ENCODE assay signal across 7 cellular contexts in genomic region chr3:50355829-50356552, GRCh38. TPM values are rescaled to one million over a fixed set of nuclear protein-coding genes. Genes with fewer than 3 reads are reported as not detected.
DNase-seq lines count a peak whose midpoint lies in the region; ATAC-seq and TF ChIP-seq lines count a peak whose summit lies in the region.
"Had no signal": no experiment of that assay in that cellular context is flagged by ENCODE, and none has a peak within 500 bp of the region (broad histone marks: within the 10 kb centered on the region; RNA-seq: fewer than 3 reads in every experiment).

No MANE protein-coding gene starts in this region.

- TF ChIP-seq POLR2A in heart left ventricle (IDR thresholded peaks at IDR 0.05) = no peak
- TF ChIP-seq POLR2A in esophagus muscularis mucosa (IDR thresholded peaks at IDR 0.05; ENCODE audit: low read depth) = no peak
- no peak for TF ChIP-seq POLR2A in lower leg skin (IDR thresholded peaks at IDR 0.05)

- H3K9me3 ChIP-seq in heart left ventricle = no peaks in the 10 kb centered on the region
- H3K9me3 ChIP-seq in esophagus muscularis mucosa = no peaks in the 10 kb centered on the region
- H3K9me3 ChIP-seq in thoracic aorta = no peaks in the 10 kb centered on the region

- peaks cover 22 to 69% (median 49%) of the 10 kb centered on the region in 12 donors for H3K4me1 ChIP-seq in heart left ventricle
- H3K4me1 ChIP-seq in esophagus muscularis mucosa = peaks cover 49 to 77% (median 56%) of the 10 kb centered on the region in 4 donors
- peaks cover 37 to 49% of the 10 kb centered on the region in 2 donors for H3K4me1 ChIP-seq in thoracic aorta (ENCODE audit: control insufficient read depth in 1 of 2, low read depth in 2 of 2)

- TF ChIP-seq CTCF in heart left ventricle (IDR thresholded peaks at IDR 0.05) (peak in 2 of 12 donors; percentile 6 to 19), esophagus muscularis mucosa (IDR thresholded peaks at IDR 0.05) (no peak), thoracic aorta (IDR thresholded peaks at IDR 0.05) (no peak), lower leg skin (IDR thresholded peaks at IDR 0.05) (no peak)

- WGBS in heart left ventricle, 4 donors = 42 to 55% (median 50%) methylated on average over 5 of the region's 5 CpGs
- WGBS in esophagus muscularis mucosa = 71% methylated on average over 5 of the region's 5 CpGs
- WGBS in lower leg skin, 2 donors = 53 to 57% methylated on average over 5 of the region's 5 CpGs

- intact Hi-C loops in heart left ventricle (cut with DNase I) (loop anchor here in 3 of 10 donors (5.0 to 10.0 kb wide), 3 partner anchors 256 to 1609 kb away; partner anchors contain the start of genes CISH (in 1 of the 3), MANF (in 1 of the 3) and PCBP4 (in 1 of the 3)), Right ventricle myocardium inferior (cut with DNase I) (no loop called here), esophagus muscularis mucosa (cut with DNase I) (no loop called here), lower leg skin (cut with DNase I; ENCODE audit: low total_unique reads) (no loop called here)

- H3K36me3 ChIP-seq in heart left ventricle = peaks cover 0 to 54% (median 38%) of the 10 kb centered on the region in 9 donors
- peaks cover 14 to 57% (median 38%) of the 10 kb centered on the region in 4 donors for H3K36me3 ChIP-seq in esophagus muscularis mucosa
- H3K36me3 ChIP-seq in thoracic aorta = peaks cover 38% of the 10 kb centered on the region

- H3K4me3 ChIP-seq in heart left ventricle = peak overlapping the region in 9 of 12 donors; percentile 65 to 97 (median 84)
- H3K4me3 ChIP-seq in esophagus muscularis mucosa = peak overlapping the region; percentile 70 to 77 (median 74)
- H3K4me3 ChIP-seq in thoracic aorta = peak overlapping the region; percentile 94
- no peak overlapping the region for H3K4me3 ChIP-seq in lower leg skin (ENCODE audit: low read depth, poor library complexity, severe bottlenecking)

- DNase-seq in heart left ventricle (no peak), Right ventricle myocardium inferior (ENCODE audit: missing footprints) (no peak), esophagus muscularis mucosa (ENCODE audit: extremely low spot score) (no peak), thoracic aorta (ENCODE audit: low spot score) (no peak), lower leg skin (ENCODE audit: low spot score in 2 of 2) (no peak)
- DNase-seq: activated CD4-positive, alpha-beta T cell treated with anti-CD3 and anti-CD28 coated beads, Interleukin-2, amount 50 U/mL, for 1 hour had no signal

- H3K27me3 ChIP-seq in heart left ventricle (no peaks in the 10 kb centered on the region), esophagus muscularis mucosa (no peaks in the 10 kb centered on the region), thoracic aorta (replicated peaks; ENCODE audit: insufficient read depth) (no peaks in the 10 kb centered on the region)

- H3K27ac ChIP-seq in heart left ventricle = peak overlapping the region in 9 of 12 donors; percentile 16 to 97 (median 36)
- H3K27ac ChIP-seq in esophagus muscularis mucosa (replicated peaks in 1 of 4) = peak overlapping the region; percentile 15 to 85 (median 16)
- peak overlapping the region; percentile 3 to 20 for H3K27ac ChIP-seq in thoracic aorta

- no peak for TF ChIP-seq EP300 in esophagus muscularis mucosa (IDR thresholded peaks at IDR 0.05)

- no peak for ATAC-seq in heart left ventricle
- ATAC-seq in Right ventricle myocardium inferior = no peak
- no peak for ATAC-seq in thoracic aorta (ENCODE audit: insufficient number of reproducible peaks, low FRiP score, low read depth)
- no peak for ATAC-seq in GM19351 (IDR thresholded peaks at IDR 0.05; ENCODE audit: unreplicated experiment)

RNA-seq across cellular contexts. Expression of gene TMEM115, which starts 3.3 kb away (rescaled TPM):
- total RNA-seq in heart left ventricle (10 to 100 TPM; 20.5 to 56.4 (median 28.9) TPM), Right ventricle myocardium inferior (26.4 TPM), esophagus muscularis mucosa (10 to 100 TPM; 37.0 to 85.6 (median 66.3) TPM), thoracic aorta (10 to 100 TPM; 55.0 to 57.7 TPM), lower leg skin (10 to 100 TPM; 90.5 to 92.7 (median 92.4) TPM)
- 10 to 100 TPM; 21.6 to 57.3 TPM for polyA plus RNA-seq in heart left ventricle

RNA-seq across cellular contexts. Expression of gene CYB561D2, which starts 5.3 kb away (rescaled TPM):
- 10 to 100 TPM in 2 of 9 donors, 1 to 10 TPM in 7; 4.9 to 16.5 (median 7.8) TPM for total RNA-seq in heart left ventricle
- polyA plus RNA-seq in heart left ventricle = 10 to 100 TPM in 1 of 2 donors, 1 to 10 TPM in 1; 6.7 to 18.6 TPM
- 6.3 TPM for total RNA-seq in Right ventricle myocardium inferior
- 10 to 100 TPM in 1 of 4 donors, 1 to 10 TPM in 3; 5.4 to 12.4 (median 8.1) TPM for total RNA-seq in esophagus muscularis mucosa
- 10 to 100 TPM; 22.5 to 29.4 TPM for total RNA-seq in thoracic aorta
- total RNA-seq in lower leg skin = 10 to 100 TPM in 2 of 4 donors, 1 to 10 TPM in 2; 6.0 to 19.7 (median 11.6) TPM

RNA-seq across cellular contexts. Expression of gene NPRL2, which starts 5.4 kb away (rescaled TPM):
- total RNA-seq in heart left ventricle (10 to 100 TPM; 12.0 to 18.4 (median 15.3) TPM), Right ventricle myocardium inferior (16.7 TPM), esophagus muscularis mucosa (10 to 100 TPM; 10.4 to 16.7 (median 14.2) TPM), thoracic aorta (10 to 100 TPM; 15.4 to 21.0 TPM), lower leg skin (10 to 100 TPM; 17.3 to 28.0 (median 23.2) TPM)
- 10 to 100 TPM; 14.4 to 19.0 TPM for polyA plus RNA-seq in heart left ventricle

RNA-seq across cellular contexts. Expression of gene ZMYND10, which starts 10.5 kb away (rescaled TPM):
- 1 to 10 TPM in 2 of 9 donors, under 1 TPM in 2, not detected in 5; 0.49 to 1.4 (median 1.0) TPM for total RNA-seq in heart left ventricle
- under 1 TPM; 0.15 to 0.29 TPM for polyA plus RNA-seq in heart left ventricle
- total RNA-seq in Right ventricle myocardium inferior = not detected
- total RNA-seq in esophagus muscularis mucosa = under 1 TPM in 3 of 4 donors, not detected in 1; 0.50 to 0.57 (median 0.52) TPM
- not detected for total RNA-seq in thoracic aorta
- total RNA-seq in lower leg skin = 1 to 10 TPM in 1 of 4 donors, under 1 TPM in 2, not detected in 1; 0.42 to 1.8 (median 0.74) TPM

RNA-seq across cellular contexts. Expression of gene RASSF1, which starts 15.4 kb away (rescaled TPM):
- 10 to 100 TPM in 7 of 9 donors, 1 to 10 TPM in 2; 7.9 to 25.5 (median 11.4) TPM for total RNA-seq in heart left ventricle
- polyA plus RNA-seq in heart left ventricle = 10 to 100 TPM; 14.2 to 58.6 TPM
- 14.7 TPM for total RNA-seq in Right ventricle myocardium inferior
- total RNA-seq in esophagus muscularis mucosa = 10 to 100 TPM; 28.7 to 44.2 (median 33.2) TPM
- 10 to 100 TPM; 45.2 to 72.2 TPM for total RNA-seq in thoracic aorta
- 10 to 100 TPM; 33.5 to 50.0 (median 47.2) TPM for total RNA-seq in lower leg skin
